Comparison of ENCODE assay signal across 8 cellular contexts in genomic region chr17:1454541-1454940, GRCh38. TPM values are rescaled to one million over a fixed set of nuclear protein-coding genes. Genes with fewer than 3 reads are reported as not detected.
DNase-seq lines count a peak whose midpoint lies in the region; ATAC-seq and TF ChIP-seq lines count a peak whose summit lies in the region.

No MANE protein-coding gene starts in this region.

- peak overlapping the region; percentile 99 for H3K4me3 Mint-ChIP-seq in HFFc6
- H3K4me3 Mint-ChIP-seq in activated CD8-positive, alpha-beta T cell treated with anti-CD3 and anti-CD28 coated beads, Interleukin-2, amount 10 ng/mL, durations not matched to agents 7 days and 5 days, result peak overlapping the region; percentile 89
- peak overlapping the region; percentile 82 for H3K4me3 Mint-ChIP-seq in stimulated activated effector memory CD8-positive, alpha-beta T cell treated with anti-CD3 and anti-CD28 coated beads, Interleukin-12 subunit alpha, Interleukin-12 subunit beta, amount 100 ng/mL, for 72 hours

- H3K27ac Mint-ChIP-seq in HFFc6, result peak overlapping the region; percentile 92
- peak overlapping the region; percentile 60 for H3K27ac Mint-ChIP-seq in activated CD8-positive, alpha-beta T cell treated with anti-CD3 and anti-CD28 coated beads, Interleukin-2, amount 10 ng/mL, durations not matched to agents 7 days and 5 days
- peak overlapping the region; percentile 74 for H3K27ac Mint-ChIP-seq in stimulated activated effector memory CD8-positive, alpha-beta T cell treated with anti-CD3 and anti-CD28 coated beads, Interleukin-12 subunit alpha, Interleukin-12 subunit beta, amount 100 ng/mL, for 72 hours

- POLR2A ChIA-PET in activated CD8-positive, alpha-beta T cell treated with anti-CD3 and anti-CD28 coated beads, Interleukin-2, amount 10 ng/mL, durations not matched to agents 7 days and 5 days (lab: Charles Lee), result interaction anchor here (1.0 to 1.6 kb wide), 3 partner anchors 8 to 92 kb away, joined by 4 read pairs; no protein-coding TSS in a partner anchor

- ATAC-seq in activated CD8-positive, alpha-beta T cell treated with anti-CD3 and anti-CD28 coated beads, Interleukin-2, amount 10 ng/mL, durations not matched to agents 7 days and 5 days, result no peak
- ATAC-seq in stimulated activated effector memory CD8-positive, alpha-beta T cell treated with anti-CD3 and anti-CD28 coated beads, Interleukin-12 subunit alpha, Interleukin-12 subunit beta, amount 100 ng/mL, for 72 hours, result no peak
- ATAC-seq in HG03571 (IDR thresholded peaks at IDR 0.05; ENCODE audit: unreplicated experiment), result no peak
- ATAC-seq in HG03039 (IDR thresholded peaks at IDR 0.05; ENCODE audit: unreplicated experiment), result no peak

- H3K9me3 Mint-ChIP-seq in HFFc6, result no peaks in the 10 kb centered on the region
- H3K9me3 Mint-ChIP-seq in activated CD8-positive, alpha-beta T cell treated with anti-CD3 and anti-CD28 coated beads, Interleukin-2, amount 10 ng/mL, durations not matched to agents 7 days and 5 days (ENCODE audit: insufficient read depth), result no peaks in the 10 kb centered on the region
- no peaks in the 10 kb centered on the region for H3K9me3 Mint-ChIP-seq in stimulated activated effector memory CD8-positive, alpha-beta T cell treated with anti-CD3 and anti-CD28 coated beads, Interleukin-12 subunit alpha, Interleukin-12 subunit beta, amount 100 ng/mL, for 72 hours

- no peak for DNase-seq in HFFc6
- DNase-seq in activated CD8-positive, alpha-beta T cell treated with anti-CD3 and anti-CD28 coated beads, Interleukin-2, amount 10 ng/mL, durations not matched to agents 7 days and 5 days, result no peak
- no peak for DNase-seq in stimulated activated effector memory CD8-positive, alpha-beta T cell treated with anti-CD3 and anti-CD28 coated beads, Interleukin-12 subunit alpha, Interleukin-12 subunit beta, amount 100 ng/mL, for 72 hours (ENCODE audit: low spot score in 2 of 2)
- no peak for DNase-seq in superior temporal gyrus (ENCODE audit: extremely low spot score)
- no peak for DNase-seq in GF-D8 (lab: John Stamatoyannopoulos, UW)

- H3K4me1 Mint-ChIP-seq in HFFc6 (ENCODE audit: low read depth), result peaks cover 40% of the 10 kb centered on the region
- H3K4me1 Mint-ChIP-seq in activated CD8-positive, alpha-beta T cell treated with anti-CD3 and anti-CD28 coated beads, Interleukin-2, amount 10 ng/mL, durations not matched to agents 7 days and 5 days (ENCODE audit: low read depth), result peaks cover 34% of the 10 kb centered on the region
- peaks cover 51% of the 10 kb centered on the region for H3K4me1 Mint-ChIP-seq in stimulated activated effector memory CD8-positive, alpha-beta T cell treated with anti-CD3 and anti-CD28 coated beads, Interleukin-12 subunit alpha, Interleukin-12 subunit beta, amount 100 ng/mL, for 72 hours

- CTCF ChIA-PET in activated CD8-positive, alpha-beta T cell treated with anti-CD3 and anti-CD28 coated beads, Interleukin-2, amount 10 ng/mL, durations not matched to agents 7 days and 5 days (lab: Charles Lee), result interaction anchor here (1.0 to 1.4 kb wide), 3 partner anchors 62 to 198 kb away, joined by 3 read pairs; partner anchors contain the start of gene INPP5K

- peak overlapping the region; percentile 94 for H3K4me3 ChIP-seq in iPS-11a (ENCODE audit: low read depth, low read length)

- 0 out of 2 replicates have a peak, but pooled peaks cover 5% of the 10 kb centered on the region for H3K27me3 Mint-ChIP-seq in HFFc6 (ENCODE audit: insufficient read depth)
- H3K27me3 Mint-ChIP-seq in activated CD8-positive, alpha-beta T cell treated with anti-CD3 and anti-CD28 coated beads, Interleukin-2, amount 10 ng/mL, durations not matched to agents 7 days and 5 days (ENCODE audit: low read depth), result peaks cover 6% of the 10 kb centered on the region

- no peak for TF ChIP-seq CTCF in HFFc6 (IDR thresholded peaks at IDR 0.05)

- H3K36me3 Mint-ChIP-seq in HFFc6 (ENCODE audit: low read depth), result peaks cover 30% of the 10 kb centered on the region
- peaks cover 28% of the 10 kb centered on the region for H3K36me3 Mint-ChIP-seq in activated CD8-positive, alpha-beta T cell treated with anti-CD3 and anti-CD28 coated beads, Interleukin-2, amount 10 ng/mL, durations not matched to agents 7 days and 5 days (ENCODE audit: low read depth)
- peaks cover 52% of the 10 kb centered on the region for H3K36me3 Mint-ChIP-seq in stimulated activated effector memory CD8-positive, alpha-beta T cell treated with anti-CD3 and anti-CD28 coated beads, Interleukin-12 subunit alpha, Interleukin-12 subunit beta, amount 100 ng/mL, for 72 hours

RNA-seq across cellular contexts. Expression of gene CRK, which starts 1.5 kb away (rescaled TPM):
- total RNA-seq in HFFc6 (2021; fragmentation: NEBNext Ultra II Directional; extraction: Animal tissue kit (Norgen Biotek cat#: 25700)), result 10 to 100 TPM; 71.1 to 83.1 (median 77.5) TPM
- 10 to 100 TPM; 15.7 to 17.7 TPM for total RNA-seq in activated CD8-positive, alpha-beta T cell treated with anti-CD3 and anti-CD28 coated beads, Interleukin-2, amount 10 ng/mL, durations not matched to agents 7 days and 5 days

RNA-seq across cellular contexts. Expression of gene MYO1C, which starts 37.9 kb away (rescaled TPM):
- 100 to 1,000 TPM; 310 to 400 (median 328) TPM for total RNA-seq in HFFc6 (2021; fragmentation: NEBNext Ultra II Directional; extraction: Animal tissue kit (Norgen Biotek cat#: 25700))
- 10 to 100 TPM; 18.5 to 21.8 TPM for total RNA-seq in activated CD8-positive, alpha-beta T cell treated with anti-CD3 and anti-CD28 coated beads, Interleukin-2, amount 10 ng/mL, durations not matched to agents 7 days and 5 days

RNA-seq across cellular contexts. Expression of gene YWHAE, which starts 54.5 kb away (rescaled TPM):
- 100 to 1,000 TPM; 713 to 967 (median 844) TPM for total RNA-seq in HFFc6 (2021; fragmentation: NEBNext Ultra II Directional; extraction: Animal tissue kit (Norgen Biotek cat#: 25700))
- 100 to 1,000 TPM; 393 to 414 TPM for total RNA-seq in activated CD8-positive, alpha-beta T cell treated with anti-CD3 and anti-CD28 coated beads, Interleukin-2, amount 10 ng/mL, durations not matched to agents 7 days and 5 days

Comparison
In these comparisons a context has a peak if more than half of its experiments do, and no peak if none do; other contexts are left out.
1. RNA of gene MYO1C, which starts 37.9 kb away (total RNA-seq): 310 to 400 TPM in HFFc6; 18.5 to 21.8 TPM in activated CD8-positive, alpha-beta T cell treated with anti-CD3 and anti-CD28 coated beads, Interleukin-2, amount 10 ng/mL, durations not matched to agents 7 days and 5 days; every median in the first group is over 10 times any median in the second.
2. Peak in every context shown above with its lines, with median percentiles within 50 percentile points of each other: H3K27ac Mint-ChIP-seq and H3K4me3 Mint-ChIP-seq.